In genomic region chr12:59316938-59317337, GRCh38 we compare ENCODE assay signal across 6 cellular contexts.
"Had no signal": no experiment of that assay in that cellular context is flagged by ENCODE, and none has a peak within 500 bp of the region (broad histone marks: within the 10 kb centered on the region; RNA-seq: fewer than 3 reads in every experiment).

No MANE protein-coding gene starts in this region.

- H3K4me3 Mint-ChIP-seq: IgD-negative memory B cell had no signal

- ATAC-seq: HepG2, K562 had no signal

- H3K27me3 Mint-ChIP-seq: IgD-negative memory B cell had no signal

- H3K27ac Mint-ChIP-seq: IgD-negative memory B cell had no signal

- H3K4me1 Mint-ChIP-seq: IgD-negative memory B cell had no signal

- DNase-seq: IMR-90, KBM-7, KG1 had no signal
